21 cellular contexts compared by ENCODE assay signal in the genomic region with DNA sequence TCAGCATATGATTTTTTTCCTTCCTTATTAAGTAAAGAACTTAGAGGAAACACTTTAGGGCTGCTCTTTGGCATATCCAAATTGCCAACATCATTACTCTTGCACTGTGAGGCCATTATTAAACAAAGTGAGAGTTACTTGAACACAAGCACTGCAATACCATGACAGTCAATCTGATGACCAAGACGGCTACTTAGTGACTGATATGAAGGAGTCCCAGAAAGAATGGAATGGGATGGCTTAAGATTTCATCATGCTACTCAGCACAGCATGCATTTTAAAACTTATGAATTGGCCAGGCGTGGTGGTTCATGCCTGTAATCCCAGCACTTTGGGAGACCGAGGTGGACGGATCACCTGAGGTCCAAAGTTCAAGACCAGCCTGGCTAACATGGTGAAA. TPM values are rescaled to one million over a fixed set of nuclear protein-coding genes. Genes with fewer than 3 reads are reported as not detected.
A peak's percentile ranks its signal among the peaks of the same experiment; 100 is the strongest.
DNase-seq lines count a peak whose midpoint lies in the region; ATAC-seq, FAIRE-seq and TF ChIP-seq lines count a peak whose summit lies in the region.
"Had no signal": no experiment of that assay in that cellular context is flagged by ENCODE, and none has a peak within 500 bp of the region (broad histone marks: within the 10 kb centered on the region; RNA-seq: fewer than 3 reads in every experiment).

No MANE protein-coding gene starts in this region.

- H3K36me3 Mint-ChIP-seq in activated CD4-positive, alpha-beta T cell treated with anti-CD3 and anti-CD28 coated beads, Interleukin-2, amount 10 ng/mL, durations not matched to agents 7 days and 5 days (ENCODE audit: low read depth): peaks cover 87% of the 10 kb centered on the region
- peaks cover 16 to 25% of the 10 kb centered on the region in 2 donors for H3K36me3 Mint-ChIP-seq in activated naive CD4-positive, alpha-beta T cell treated with anti-CD3 and anti-CD28 coated beads, Interleukin-2, amount 50 U/mL, for 72 hours
- peaks cover 3 to 65% (median 34%) of the 10 kb centered on the region in 5 donors for H3K36me3 Mint-ChIP-seq in naive thymus-derived CD4-positive, alpha-beta T cell

- TF ChIP-seq POLR2A in GM12891 (IDR thresholded peaks at IDR 0.05; ENCODE audit: low read depth, low read length): no peak

- H3K4me1 ChIP-seq in naive thymus-derived CD4-positive, alpha-beta T cell (ENCODE audit: control insufficient read depth in 2 of 2, insufficient read depth in 2 of 2, low read length in 2 of 2): no peaks in the 10 kb centered on the region
- H3K4me1 ChIP-seq in mammary epithelial cell (ENCODE audit: insufficient read depth, low read length): no peaks in the 10 kb centered on the region
- H3K4me1 ChIP-seq: body of pancreas, upper lobe of right lung had no signal

- no peak for DNase-seq in activated CD4-positive, alpha-beta T cell treated with anti-CD3 and anti-CD28 coated beads, Interleukin-2, amount 10 ng/mL, durations not matched to agents 7 days and 5 days
- no peak for DNase-seq in activated CD4-positive, alpha-beta T cell treated with anti-CD3 and anti-CD28 coated beads, Interleukin-2, amount 50 U/mL, for 48 hours
- DNase-seq in GM12891 (ENCODE audit: insufficient read length, low spot score): no peak
- DNase-seq in activated naive CD4-positive, alpha-beta T cell treated with anti-CD3 and anti-CD28 coated beads, Interleukin-2, amount 50 U/mL, for 72 hours (ENCODE audit: low spot score in 2 of 2): no peak
- no peak for DNase-seq in naive thymus-derived CD4-positive, alpha-beta T cell
- DNase-seq in SW480 (ENCODE audit: low spot score): no peak
- no peak for DNase-seq in ecto neural progenitor cell (ENCODE audit: low spot score)
- no peak for DNase-seq in mammary epithelial cell
- DNase-seq: activated CD4-positive, CD25-positive, alpha-beta regulatory T cell treated with anti-CD3 and anti-CD28 coated beads, Interleukin-2, amount 50 U/mL, for 72 hours; body of pancreas; mesenchymal stem cell; NCI-H1694 treated with DMSO at 0.1 percent for 48 hours; NCI-H748 treated with DMSO at 0.1 percent for 48 hours; ovary; right cardiac atrium; upper lobe of right lung had no signal

- ATAC-seq in activated naive CD4-positive, alpha-beta T cell treated with anti-CD3 and anti-CD28 coated beads, Interleukin-2, amount 50 U/mL, for 72 hours: peak; percentile 17 to 42
- ATAC-seq in naive thymus-derived CD4-positive, alpha-beta T cell: no peak
- ATAC-seq: body of pancreas, right cardiac atrium, SK-N-SH treated with all-trans-retinoic acid at 6 μM for 48 hours, upper lobe of right lung had no signal

- H3K36me3 ChIP-seq in naive thymus-derived CD4-positive, alpha-beta T cell (ENCODE audit: control insufficient read depth in 2 of 3, insufficient read depth in 3 of 3, low read length in 3 of 3): peaks cover 54 to 99% (median 84%) of the 10 kb centered on the region in 3 experiments
- no peaks in the 10 kb centered on the region for H3K36me3 ChIP-seq in mammary epithelial cell (ENCODE audit: insufficient read depth, low read length)
- H3K36me3 ChIP-seq: ovary, upper lobe of right lung had no signal

- no peaks in the 10 kb centered on the region for H3K79me2 ChIP-seq in mammary epithelial cell (ENCODE audit: insufficient read depth, low read length)

- H3K4me1 Mint-ChIP-seq in activated CD4-positive, alpha-beta T cell treated with anti-CD3 and anti-CD28 coated beads, Interleukin-2, amount 10 ng/mL, durations not matched to agents 7 days and 5 days: peaks cover 44% of the 10 kb centered on the region
- H3K4me1 Mint-ChIP-seq in naive thymus-derived CD4-positive, alpha-beta T cell: peaks cover 0 to 52% (median 0%) of the 10 kb centered on the region in 7 donors

- dilution Hi-C loops in mammary epithelial cell (cut with HindIII; ENCODE audit: low sequenced_read_pairs): no loop called here

- intact Hi-C loops in naive thymus-derived CD4-positive, alpha-beta T cell (cut with micrococcal nuclease): loop anchor here in 1 of 2 donors (2.0 kb wide), 1 partner anchor 18 kb away; no protein-coding TSS in a partner anchor
- intact Hi-C loops in mammary epithelial cell (cut with micrococcal nuclease): no loop called here

- H3K9me3 Mint-ChIP-seq in activated CD4-positive, alpha-beta T cell treated with anti-CD3 and anti-CD28 coated beads, Interleukin-2, amount 10 ng/mL, durations not matched to agents 7 days and 5 days: no peaks in the 10 kb centered on the region
- no peaks in the 10 kb centered on the region for H3K9me3 Mint-ChIP-seq in activated naive CD4-positive, alpha-beta T cell treated with anti-CD3 and anti-CD28 coated beads, Interleukin-2, amount 50 U/mL, for 72 hours
- H3K9me3 Mint-ChIP-seq in naive thymus-derived CD4-positive, alpha-beta T cell: no peaks in the 10 kb centered on the region

- BruUV-seq in mammary epithelial cell (replicated peaks; lab: Mats Ljungman, UMichigan): no TSS peak

- in situ Hi-C loops in mammary epithelial cell (cut with MboI; ENCODE audit: low sequenced_read_pairs in 2 of 2): no loop called here

- WGBS in mammary epithelial cell (ENCODE audit: low coverage, missing lambda C conversion rate): 90% methylated on average over 4 of the region's 4 CpGs

- H2AFZ ChIP-seq in mammary epithelial cell (ENCODE audit: low read depth, low read length): no peak overlapping the region

- H4K20me1 ChIP-seq in mammary epithelial cell (ENCODE audit: insufficient read depth, low read length): no peaks in the 10 kb centered on the region

- CTCF ChIA-PET in activated CD4-positive, alpha-beta T cell treated with anti-CD3 and anti-CD28 coated beads, Interleukin-2, amount 10 ng/mL, durations not matched to agents 7 days and 5 days (lab: Charles Lee): interaction anchor here (0.9 to 1.9 kb wide), 4 partner anchors 9 to 187 kb away, joined by 3 to 5 read pairs (median 4); no protein-coding TSS in a partner anchor
- CTCF ChIA-PET in naive thymus-derived CD4-positive, alpha-beta T cell (lab: Charles Lee): interaction anchor here (1.2 to 2.2 kb wide), 2 partner anchors 54 to 190 kb away, joined by 3 to 7 read pairs; no protein-coding TSS in a partner anchor
- CTCF ChIA-PET in mammary epithelial cell (lab: Charles Lee; ENCODE audit: low non-redundant PET): no interaction called here

- H3K27ac Mint-ChIP-seq in activated CD4-positive, alpha-beta T cell treated with anti-CD3 and anti-CD28 coated beads, Interleukin-2, amount 10 ng/mL, durations not matched to agents 7 days and 5 days: peak overlapping the region; percentile 62
- peak overlapping the region; percentile 76 to 95 for H3K27ac Mint-ChIP-seq in activated naive CD4-positive, alpha-beta T cell treated with anti-CD3 and anti-CD28 coated beads, Interleukin-2, amount 50 U/mL, for 72 hours
- peak overlapping the region in 7 of 9 donors; percentile 55 to 84 (median 73) for H3K27ac Mint-ChIP-seq in naive thymus-derived CD4-positive, alpha-beta T cell

- no peak overlapping the region for H3K9ac ChIP-seq in mammary epithelial cell (ENCODE audit: insufficient read depth, low read length)

- H3K27me3 ChIP-seq in naive thymus-derived CD4-positive, alpha-beta T cell (ENCODE audit: control insufficient read depth in 2 of 2, insufficient read depth in 2 of 2, low read length in 2 of 2): no peaks in the 10 kb centered on the region
- no peaks in the 10 kb centered on the region for H3K27me3 ChIP-seq in mammary epithelial cell (ENCODE audit: insufficient read depth, low read length)
- H3K27me3 ChIP-seq: body of pancreas, ovary, upper lobe of right lung had no signal

- no peak overlapping the region for H3K4me2 ChIP-seq in mammary epithelial cell (ENCODE audit: insufficient read depth, low read depth, low read length)

- peak; percentile 58 for FAIRE-seq in GM12891 (lab: Jason Lieb, UNC)
- FAIRE-seq: A204.1, D721Med, H1 had no signal

- H3K9me3 ChIP-seq in naive thymus-derived CD4-positive, alpha-beta T cell (ENCODE audit: control insufficient read depth in 2 of 3, low read length in 3 of 3): no peaks in the 10 kb centered on the region
- no peaks in the 10 kb centered on the region for H3K9me3 ChIP-seq in mammary epithelial cell (replicated peaks; ENCODE audit: insufficient read depth, low read length)
- H3K9me3 ChIP-seq: body of pancreas, ovary, upper lobe of right lung had no signal

- no peak overlapping the region for H3K4me3 Mint-ChIP-seq in activated CD4-positive, alpha-beta T cell treated with anti-CD3 and anti-CD28 coated beads, Interleukin-2, amount 10 ng/mL, durations not matched to agents 7 days and 5 days
- peak overlapping the region in 1 of 10 donors; percentile 44 for H3K4me3 Mint-ChIP-seq in naive thymus-derived CD4-positive, alpha-beta T cell

- no peak for TF ChIP-seq CTCF in mammary epithelial cell (conservative IDR thresholded peaks at IDR 0.05 in 1 of 2, IDR thresholded peaks at IDR 0.05 in 1 of 2; ENCODE audit: extremely low read depth in 1 of 2, insufficient read depth in 1 of 2, low read depth in 1 of 2, low read length in 2 of 2)

- no peak overlapping the region for H3K4me3 ChIP-seq in naive thymus-derived CD4-positive, alpha-beta T cell (ENCODE audit: low read length)
- H3K4me3 ChIP-seq in mammary epithelial cell (replicated peaks in 1 of 3; ENCODE audit: insufficient read depth in 1 of 3, low read depth in 2 of 3, low read length in 3 of 3): no peak overlapping the region
- H3K4me3 ChIP-seq: body of pancreas, ovary, upper lobe of right lung had no signal

- H3K27ac ChIP-seq in naive thymus-derived CD4-positive, alpha-beta T cell (ENCODE audit: low read depth, low read length): no peak overlapping the region
- H3K27ac ChIP-seq in mammary epithelial cell (ENCODE audit: insufficient read depth, low read depth, low read length): no peak overlapping the region
- H3K27ac ChIP-seq: body of pancreas, ovary, upper lobe of right lung had no signal

- H3K27me3 Mint-ChIP-seq in activated CD4-positive, alpha-beta T cell treated with anti-CD3 and anti-CD28 coated beads, Interleukin-2, amount 10 ng/mL, durations not matched to agents 7 days and 5 days: no peaks in the 10 kb centered on the region
- no peaks in the 10 kb centered on the region for H3K27me3 Mint-ChIP-seq in naive thymus-derived CD4-positive, alpha-beta T cell

- POLR2A ChIA-PET in activated CD4-positive, alpha-beta T cell treated with anti-CD3 and anti-CD28 coated beads, Interleukin-2, amount 10 ng/mL, durations not matched to agents 7 days and 5 days (lab: Charles Lee): no interaction called here
- POLR2A ChIA-PET in naive thymus-derived CD4-positive, alpha-beta T cell (lab: Charles Lee): interaction anchor here (0.9 kb wide), 1 partner anchor 22 kb away, joined by 3 read pairs; no protein-coding TSS in a partner anchor

RNA-seq across cellular contexts. Expression of gene FAM98B, which starts 55.2 kb away (rescaled TPM):
- total RNA-seq in activated CD4-positive, alpha-beta T cell treated with anti-CD3 and anti-CD28 coated beads, Interleukin-2, amount 10 ng/mL, durations not matched to agents 7 days and 5 days: 10 to 100 TPM; 34.7 to 42.9 TPM
- 9.5 TPM for polyA plus RNA-seq in GM12891 (2012; ENCODE audit: low read depth, missing spikeins)
- total RNA-seq in activated naive CD4-positive, alpha-beta T cell treated with anti-CD3 and anti-CD28 coated beads, Interleukin-2, amount 50 U/mL, for 72 hours: 10 to 100 TPM; 23.8 to 40.3 TPM
- 10 to 100 TPM; 16.2 to 39.5 (median 27.6) TPM for total RNA-seq in naive thymus-derived CD4-positive, alpha-beta T cell
- 1 to 10 TPM; 2.4 to 6.7 TPM for polyA plus RNA-seq in naive thymus-derived CD4-positive, alpha-beta T cell
- total RNA-seq in mammary epithelial cell: 10 to 100 TPM in 1 of 2 donors, 1 to 10 TPM in 1; 7.0 to 29.0 TPM
- polyA plus RNA-seq in mammary epithelial cell: 4.0 TPM
- polyA minus RNA-seq in mammary epithelial cell: 1.9 TPM

RNA-seq across cellular contexts. Expression of gene RASGRP1, which starts 55.5 kb away (rescaled TPM):
- total RNA-seq in activated CD4-positive, alpha-beta T cell treated with anti-CD3 and anti-CD28 coated beads, Interleukin-2, amount 10 ng/mL, durations not matched to agents 7 days and 5 days: 100 to 1,000 TPM; 185 to 204 TPM
- polyA plus RNA-seq in GM12891 (2012; ENCODE audit: low read depth, missing spikeins): 6.3 TPM
- 100 to 1,000 TPM in 1 of 2 donors, 10 to 100 TPM in 1; 61.2 to 102 TPM for total RNA-seq in activated naive CD4-positive, alpha-beta T cell treated with anti-CD3 and anti-CD28 coated beads, Interleukin-2, amount 50 U/mL, for 72 hours
- 100 to 1,000 TPM; 100 to 182 (median 101) TPM for total RNA-seq in naive thymus-derived CD4-positive, alpha-beta T cell
- 100 to 1,000 TPM in 1 of 2 donors, 10 to 100 TPM in 1; 77.6 to 113 TPM for polyA plus RNA-seq in naive thymus-derived CD4-positive, alpha-beta T cell
- under 1 TPM in 1 of 2 donors, not detected in 1; under 0.01 TPM for total RNA-seq in mammary epithelial cell
- not detected for polyA plus RNA-seq in mammary epithelial cell
- not detected for polyA minus RNA-seq in mammary epithelial cell
- total RNA-seq: LHCN-M2 had no signal

Comparison
In these comparisons a context has a peak if more than half of its experiments do, and no peak if none do; other contexts are left out.
1. RNA of gene RASGRP1, which starts 55.5 kb away (total RNA-seq): 185 to 204 TPM in activated CD4-positive, alpha-beta T cell treated with anti-CD3 and anti-CD28 coated beads, Interleukin-2, amount 10 ng/mL, durations not matched to agents 7 days and 5 days, 61.2 to 102 TPM in activated naive CD4-positive, alpha-beta T cell treated with anti-CD3 and anti-CD28 coated beads, Interleukin-2, amount 50 U/mL, for 72 hours and 100 to 182 TPM in naive thymus-derived CD4-positive, alpha-beta T cell; under 0.01 TPM in mammary epithelial cell; every median in the first group is over 10 times any median in the second.
2. Peak in every context shown above with its lines, with median percentiles within 50 percentile points of each other: H3K27ac Mint-ChIP-seq.